ENCODE assay signal across 28 cellular contexts in genomic region chr1:227297073-227297793, GRCh38.
"Had no signal": no experiment of that assay in that cellular context is flagged by ENCODE, and none has a peak within 500 bp of the region (broad histone marks: within the 10 kb centered on the region; RNA-seq: fewer than 3 reads in every experiment).

No MANE protein-coding gene starts in this region.

- H3K27ac Mint-ChIP-seq: activated B cell treated with CpG ODN at 0.5 μM for 24 hours; activated CD4-positive, alpha-beta memory T cell treated with anti-CD3 and anti-CD28 coated beads, Interleukin-2, amount 10 ng/mL, durations not matched to agents 7 days and 5 days; activated CD4-positive, alpha-beta T cell treated with anti-CD3 and anti-CD28 coated beads, Interleukin-2, amount 10 ng/mL, durations not matched to agents 7 days and 5 days; activated naive CD8-positive, alpha-beta T cell treated with anti-CD3 and anti-CD28 coated beads, Interleukin-2, amount 10 ng/mL, durations not matched to agents 7 days and 5 days; activated T-cell treated with anti-CD3 and anti-CD28 coated beads, Interleukin-2, amount 50 U/mL, for 72 hours had no signal

- H3K36me3 ChIP-seq: adrenal gland, MG63, Peyer's patch had no signal

- DNase-seq: activated B cell treated with CpG ODN at 0.5 μM for 24 hours; activated CD4-positive, alpha-beta memory T cell treated with anti-CD3 and anti-CD28 coated beads, Interleukin-2, amount 10 ng/mL, durations not matched to agents 7 days and 5 days; activated CD4-positive, alpha-beta T cell treated with anti-CD3 and anti-CD28 coated beads for 1 hour; activated CD4-positive, alpha-beta T cell treated with anti-CD3 and anti-CD28 coated beads, Interleukin-2, amount 10 ng/mL, durations not matched to agents 7 days and 5 days; activated naive CD4-positive, alpha-beta T cell treated with anti-CD3 and anti-CD28 coated beads, Interleukin-2, amount 50 U/mL, for 16 hours; activated naive CD8-positive, alpha-beta T cell treated with anti-CD3 and anti-CD28 coated beads, Interleukin-2, amount 10 ng/mL, durations not matched to agents 7 days and 5 days; activated T-cell treated with anti-CD3 and anti-CD28 coated beads, Interleukin-2, amount 50 U/mL, for 72 hours; adrenal gland; anterior cingulate cortex; central memory CD4-positive, alpha-beta T cell; cortex of kidney; MG63; MV-4-11; NCI-H1092 treated with DMSO at 0.1 percent for 48 hours; NCI-H1417 treated with DMSO at 0.1 percent for 48 hours; NCI-H1694; NCI-H2029; NCI-H2107; NCI-H2171 treated with DMSO at 0.1 percent for 48 hours; NCI-H226; NCI-H526 treated with DMSO at 0.1 percent for 48 hours; NK-92 treated with Interleukin-12 subunit alpha and Interleukin-12 subunit beta, amount 100 ng/mL, for 24 hours; Peyer's patch; Right ventricle myocardium superior; SJCRH30; SK-N-SH; T-helper 1 cell had no signal

- H3K4me1 Mint-ChIP-seq: activated B cell treated with CpG ODN at 0.5 μM for 24 hours; activated CD4-positive, alpha-beta memory T cell treated with anti-CD3 and anti-CD28 coated beads, Interleukin-2, amount 10 ng/mL, durations not matched to agents 7 days and 5 days; activated CD4-positive, alpha-beta T cell treated with anti-CD3 and anti-CD28 coated beads, Interleukin-2, amount 10 ng/mL, durations not matched to agents 7 days and 5 days; activated naive CD8-positive, alpha-beta T cell treated with anti-CD3 and anti-CD28 coated beads, Interleukin-2, amount 10 ng/mL, durations not matched to agents 7 days and 5 days had no signal

- H3K4me3 Mint-ChIP-seq: activated B cell treated with CpG ODN at 0.5 μM for 24 hours; activated CD4-positive, alpha-beta memory T cell treated with anti-CD3 and anti-CD28 coated beads, Interleukin-2, amount 10 ng/mL, durations not matched to agents 7 days and 5 days; activated CD4-positive, alpha-beta T cell treated with anti-CD3 and anti-CD28 coated beads, Interleukin-2, amount 10 ng/mL, durations not matched to agents 7 days and 5 days; activated naive CD8-positive, alpha-beta T cell treated with anti-CD3 and anti-CD28 coated beads, Interleukin-2, amount 10 ng/mL, durations not matched to agents 7 days and 5 days; activated T-cell treated with anti-CD3 and anti-CD28 coated beads, Interleukin-2, amount 50 U/mL, for 72 hours had no signal

- H3K36me3 Mint-ChIP-seq: activated naive CD8-positive, alpha-beta T cell treated with anti-CD3 and anti-CD28 coated beads, Interleukin-2, amount 10 ng/mL, durations not matched to agents 7 days and 5 days had no signal

- H3K9me3 ChIP-seq: adrenal gland, MG63, Peyer's patch, SK-N-SH had no signal

- H3K27ac ChIP-seq: Peyer's patch, RWPE1, SJCRH30 had no signal

- H3K4me3 ChIP-seq: adrenal gland, MG63, Peyer's patch, SJCRH30 had no signal

- H3K9me3 Mint-ChIP-seq: activated CD4-positive, alpha-beta memory T cell treated with anti-CD3 and anti-CD28 coated beads, Interleukin-2, amount 10 ng/mL, durations not matched to agents 7 days and 5 days; activated CD4-positive, alpha-beta T cell treated with anti-CD3 and anti-CD28 coated beads, Interleukin-2, amount 10 ng/mL, durations not matched to agents 7 days and 5 days; activated naive CD8-positive, alpha-beta T cell treated with anti-CD3 and anti-CD28 coated beads, Interleukin-2, amount 10 ng/mL, durations not matched to agents 7 days and 5 days; activated T-cell treated with anti-CD3 and anti-CD28 coated beads, Interleukin-2, amount 50 U/mL, for 72 hours had no signal
